In the genomic region with DNA sequence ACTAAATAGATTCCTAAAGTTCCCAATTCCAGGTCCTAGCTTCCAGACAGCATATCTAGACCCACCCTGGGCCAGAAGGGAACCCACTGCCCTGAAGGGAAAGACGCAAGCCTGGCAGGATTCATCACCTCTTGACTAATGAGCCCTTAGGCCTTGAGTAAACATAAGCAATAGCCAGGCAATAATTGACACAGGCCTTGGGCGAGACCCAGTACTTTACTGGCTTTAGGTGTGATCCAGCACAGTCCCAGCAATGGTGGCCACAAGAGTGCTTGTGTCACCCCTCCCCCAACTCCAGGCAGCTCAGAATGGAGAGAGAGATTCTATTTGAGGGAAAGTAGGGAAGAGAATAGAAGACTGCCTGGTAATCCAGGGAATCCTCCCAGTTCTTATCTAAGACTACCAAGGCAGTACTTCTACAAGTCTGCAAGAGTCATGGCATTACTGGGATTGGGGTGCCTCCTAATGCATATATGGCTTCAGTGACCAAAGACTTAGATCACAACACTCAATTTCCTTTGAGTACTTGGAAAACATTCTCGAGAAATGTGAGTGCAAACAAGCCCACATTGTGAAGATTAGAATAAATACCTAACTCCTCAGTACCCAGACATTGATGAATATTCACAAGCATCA, we compare ENCODE assay signal across 11 cellular contexts.
"Had no signal": no experiment of that assay in that cellular context is flagged by ENCODE, and none has a peak within 500 bp of the region (broad histone marks: within the 10 kb centered on the region; RNA-seq: fewer than 3 reads in every experiment).

No MANE protein-coding gene starts in this region.

- H3K27ac ChIP-seq: esophagus muscularis mucosa, left ventricle myocardium inferior, neural progenitor cell, pancreas, thoracic aorta had no signal

- H3K4me1 ChIP-seq: esophagus muscularis mucosa, left ventricle myocardium inferior, neural progenitor cell, pancreas had no signal

- H3K36me3 ChIP-seq: esophagus muscularis mucosa, left ventricle myocardium inferior, neural progenitor cell, pancreas, thoracic aorta had no signal

- H3K27me3 ChIP-seq: esophagus muscularis mucosa, neural progenitor cell, pancreas had no signal

- H3K9me3 ChIP-seq: esophagus muscularis mucosa, pancreas had no signal

- H3K4me3 ChIP-seq: esophagus muscularis mucosa, left ventricle myocardium inferior, neural progenitor cell, pancreas, thoracic aorta had no signal

- DNase-seq: activated CD4-positive, alpha-beta T cell treated with anti-CD3 and anti-CD28 coated beads, Interleukin-2, amount 50 U/mL, for 1 hour; activated naive CD4-positive, alpha-beta T cell treated with anti-CD3 and anti-CD28 coated beads, Interleukin-2, amount 50 U/mL, for 16 hours; activated T-cell treated with anti-CD3 and anti-CD28 coated beads for 4 hours; amniotic stem cell; left ventricle myocardium inferior; pancreas; stimulated activated CD4-positive, alpha-beta T cell treated with anti-CD3 and anti-CD28 coated beads, Interleukin-4, amount 100 ng/mL, for 24 hours; T-helper 2 cell had no signal
